In genomic region chr5:140056880-140057279, GRCh38 we compare ENCODE assay signal across 9 cellular contexts. TPM values are rescaled to one million over a fixed set of nuclear protein-coding genes. Genes with fewer than 3 reads are reported as not detected.
"Had no signal": no experiment of that assay in that cellular context is flagged by ENCODE, and none has a peak within 500 bp of the region (broad histone marks: within the 10 kb centered on the region; RNA-seq: fewer than 3 reads in every experiment).

No MANE protein-coding gene starts in this region.

- ATAC-seq: GM23338, HCT116 had no signal

- H3K9me3 ChIP-seq: HAP-1 had no signal

- H3K4me1 ChIP-seq: HAP-1 had no signal

- H3K9ac ChIP-seq: GM23248 had no signal

- H3K4me2 ChIP-seq: GM23338 had no signal

- H3K27ac ChIP-seq: GM23248 had no signal

- H3K36me3 ChIP-seq: HAP-1 had no signal

- H3K4me3 ChIP-seq: GM23248, GM23338, HAP-1 had no signal

- H2AFZ ChIP-seq: GM23248, GM23338 had no signal

- DNase-seq: GM23248, GOT3, H7, H9, HCEC 1CT, HFFc6 had no signal

RNA-seq across cellular contexts. Expression of gene NRG2, which starts 13.8 kb away (rescaled TPM):
- total RNA-seq: GM23248, H9 had no signal
